ENCODE assay signal across 1 cellular context in the genomic region with DNA sequence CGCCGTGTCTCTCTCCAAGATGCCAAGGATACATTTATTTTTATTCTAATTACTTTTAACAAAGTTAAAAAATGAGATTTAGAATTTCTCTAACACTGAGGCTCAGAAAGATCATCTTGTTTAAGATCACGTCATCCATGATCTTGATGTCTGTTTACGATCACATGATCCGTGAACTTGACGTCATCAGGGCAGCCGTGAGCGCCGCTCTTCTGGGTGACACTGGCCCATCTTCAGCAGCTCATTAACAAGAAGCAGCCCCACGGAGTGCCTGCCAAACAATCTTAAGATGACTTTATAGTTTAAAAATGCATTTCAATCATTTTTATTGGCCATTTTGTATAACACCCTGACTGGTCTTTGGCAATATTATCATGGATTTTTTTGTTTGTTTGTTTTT.
TF ChIP-seq lines count a peak whose summit lies in the region.

No MANE protein-coding gene starts in this region.

TF ChIP-seq in K562, 482 proteins besides CTCF, POLR2A, EP300 and RAD21 (continued from another document and continues in another):
- TF ChIP-seq, protein P1, sequence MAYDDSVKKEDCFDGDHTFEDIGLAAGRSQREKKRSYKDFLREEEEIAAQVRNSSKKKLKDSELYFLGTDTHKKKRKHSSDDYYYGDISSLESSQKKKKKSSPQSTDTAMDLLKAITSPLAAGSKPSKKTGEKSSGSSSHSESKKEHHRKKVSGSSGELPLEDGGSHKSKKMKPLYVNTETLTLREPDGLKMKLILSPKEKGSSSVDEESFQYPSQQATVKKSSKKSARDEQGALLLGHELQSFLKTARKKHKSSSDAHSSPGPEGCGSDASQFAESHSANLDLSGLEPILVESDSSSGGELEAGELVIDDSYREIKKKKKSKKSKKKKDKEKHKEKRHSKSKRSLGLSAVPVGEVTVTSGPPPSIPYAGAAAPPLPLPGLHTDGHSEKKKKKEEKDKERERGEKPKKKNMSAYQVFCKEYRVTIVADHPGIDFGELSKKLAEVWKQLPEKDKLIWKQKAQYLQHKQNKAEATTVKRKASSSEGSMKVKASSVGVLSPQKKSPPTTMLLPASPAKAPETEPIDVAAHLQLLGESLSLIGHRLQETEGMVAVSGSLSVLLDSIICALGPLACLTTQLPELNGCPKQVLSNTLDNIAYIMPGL (CRISPR knock-in tag; IDR thresholded peaks at IDR 0.05) = no peak
- TF ChIP-seq ATF1 (CRISPR knock-in tag; IDR thresholded peaks at IDR 0.05) (no peak), ATF1 (tag; IDR thresholded peaks at IDR 0.05) (peak; percentile 91), NONO (IDR thresholded peaks at IDR 0.05; ENCODE audit: low read depth in 2 of 2, low read length in 1 of 2) (no peak), PREB (CRISPR knock-in tag; IDR thresholded peaks at IDR 0.05) (no peak), KAT8 (IDR thresholded peaks at IDR 0.05; ENCODE audit: low read depth) (no peak), RAD51 (IDR thresholded peaks at IDR 0.05; ENCODE audit: borderline replicate concordance, low read depth) (peak; percentile 68; the same call in 1 of the 2 replicates), MIER1 (IDR thresholded peaks at IDR 0.05; ENCODE audit: low read depth) (no peak), ZNF766 (CRISPR knock-in tag; conservative IDR thresholded peaks at IDR 0.05) (no peak), BACH1 (tag; IDR thresholded peaks at IDR 0.05) (no peak), ZBTB7A (IDR thresholded peaks at IDR 0.05; ENCODE audit: borderline replicate concordance, control insufficient read depth, low read depth, low read length) (no peak), CREB1 (IDR thresholded peaks at IDR 0.05) (peak; percentile 80), CREB1 (CRISPR knock-in tag; IDR thresholded peaks at IDR 0.05) (peak; percentile 74), NR2C1 (IDR thresholded peaks at IDR 0.05) (no peak), NR2C1 (tag; IDR thresholded peaks at IDR 0.05) (0 out of 2 replicates have a peak, but pooled peaks have one; percentile 30), GATAD2B (IDR thresholded peaks at IDR 0.05; ENCODE audit: borderline replicate concordance) (no peak), FOXJ2 (tag; IDR thresholded peaks at IDR 0.05) (no peak), MYNN (IDR thresholded peaks at IDR 0.05) (no peak), MYNN (CRISPR knock-in tag; IDR thresholded peaks at IDR 0.05) (no peak), HEY1 (CRISPR knock-in tag; IDR thresholded peaks at IDR 0.05; ENCODE audit: borderline replicate concordance) (no peak), MEF2A (IDR thresholded peaks at IDR 0.05; ENCODE audit: control insufficient read depth, low read depth, low read length) (no peak), SMAD3 (CRISPR knock-in tag; conservative IDR thresholded peaks at IDR 0.05) (no peak), MTA3 (IDR thresholded peaks at IDR 0.05; ENCODE audit: borderline replicate concordance) (no peak), TSHZ1 (CRISPR knock-in tag; IDR thresholded peaks at IDR 0.05) (no peak), SLC30A9 (CRISPR knock-in tag; IDR thresholded peaks at IDR 0.05) (no peak), SP1 (CRISPR knock-in tag; IDR thresholded peaks at IDR 0.05) (no peak), ZBTB5 (IDR thresholded peaks at IDR 0.05) (no peak), PHF8 (IDR thresholded peaks at IDR 0.05; ENCODE audit: borderline replicate concordance, low read length) (no peak), BCL6 (CRISPR knock-in tag; IDR thresholded peaks at IDR 0.05) (no peak), ZNF24 (IDR thresholded peaks at IDR 0.05) (no peak), MCM7 (IDR thresholded peaks at IDR 0.05) (no peak), ZNF551 (CRISPR knock-in tag; IDR thresholded peaks at IDR 0.05) (no peak)
- TF ChIP-seq, protein P2, sequence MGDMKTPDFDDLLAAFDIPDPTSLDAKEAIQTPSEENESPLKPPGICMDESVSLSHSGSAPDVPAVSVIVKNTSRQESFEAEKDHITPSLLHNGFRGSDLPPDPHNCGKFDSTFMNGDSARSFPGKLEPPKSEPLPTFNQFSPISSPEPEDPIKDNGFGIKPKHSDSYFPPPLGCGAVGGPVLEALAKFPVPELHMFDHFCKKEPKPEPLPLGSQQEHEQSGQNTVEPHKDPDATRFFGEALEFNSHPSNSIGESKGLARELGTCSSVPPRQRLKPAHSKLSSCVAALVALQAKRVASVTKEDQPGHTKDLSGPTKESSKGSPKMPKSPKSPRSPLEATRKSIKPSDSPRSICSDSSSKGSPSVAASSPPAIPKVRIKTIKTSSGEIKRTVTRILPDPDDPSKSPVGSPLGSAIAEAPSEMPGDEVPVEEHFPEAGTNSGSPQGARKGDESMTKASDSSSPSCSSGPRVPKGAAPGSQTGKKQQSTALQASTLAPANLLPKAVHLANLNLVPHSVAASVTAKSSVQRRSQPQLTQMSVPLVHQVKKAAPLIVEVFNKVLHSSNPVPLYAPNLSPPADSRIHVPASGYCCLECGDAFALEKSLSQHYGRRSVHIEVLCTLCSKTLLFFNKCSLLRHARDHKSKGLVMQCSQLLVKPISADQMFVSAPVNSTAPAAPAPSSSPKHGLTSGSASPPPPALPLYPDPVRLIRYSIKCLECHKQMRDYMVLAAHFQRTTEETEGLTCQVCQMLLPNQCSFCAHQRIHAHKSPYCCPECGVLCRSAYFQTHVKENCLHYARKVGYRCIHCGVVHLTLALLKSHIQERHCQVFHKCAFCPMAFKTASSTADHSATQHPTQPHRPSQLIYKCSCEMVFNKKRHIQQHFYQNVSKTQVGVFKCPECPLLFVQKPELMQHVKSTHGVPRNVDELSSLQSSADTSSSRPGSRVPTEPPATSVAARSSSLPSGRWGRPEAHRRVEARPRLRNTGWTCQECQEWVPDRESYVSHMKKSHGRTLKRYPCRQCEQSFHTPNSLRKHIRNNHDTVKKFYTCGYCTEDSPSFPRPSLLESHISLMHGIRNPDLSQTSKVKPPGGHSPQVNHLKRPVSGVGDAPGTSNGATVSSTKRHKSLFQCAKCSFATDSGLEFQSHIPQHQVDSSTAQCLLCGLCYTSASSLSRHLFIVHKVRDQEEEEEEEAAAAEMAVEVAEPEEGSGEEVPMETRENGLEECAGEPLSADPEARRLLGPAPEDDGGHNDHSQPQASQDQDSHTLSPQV (IDR thresholded peaks at IDR 0.05) = no peak
- TF ChIP-seq, protein P3, sequence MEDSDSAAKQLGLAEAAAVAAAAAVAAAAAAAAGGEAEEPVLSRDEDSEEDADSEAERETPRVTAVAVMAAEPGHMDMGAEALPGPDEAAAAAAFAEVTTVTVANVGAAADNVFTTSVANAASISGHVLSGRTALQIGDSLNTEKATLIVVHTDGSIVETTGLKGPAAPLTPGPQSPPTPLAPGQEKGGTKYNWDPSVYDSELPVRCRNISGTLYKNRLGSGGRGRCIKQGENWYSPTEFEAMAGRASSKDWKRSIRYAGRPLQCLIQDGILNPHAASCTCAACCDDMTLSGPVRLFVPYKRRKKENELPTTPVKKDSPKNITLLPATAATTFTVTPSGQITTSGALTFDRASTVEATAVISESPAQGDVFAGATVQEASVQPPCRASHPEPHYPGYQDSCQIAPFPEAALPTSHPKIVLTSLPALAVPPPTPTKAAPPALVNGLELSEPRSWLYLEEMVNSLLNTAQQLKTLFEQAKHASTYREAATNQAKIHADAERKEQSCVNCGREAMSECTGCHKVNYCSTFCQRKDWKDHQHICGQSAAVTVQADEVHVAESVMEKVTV (CRISPR knock-in tag; IDR thresholded peaks at IDR 0.05) = no peak
- TF ChIP-seq, protein P4, sequence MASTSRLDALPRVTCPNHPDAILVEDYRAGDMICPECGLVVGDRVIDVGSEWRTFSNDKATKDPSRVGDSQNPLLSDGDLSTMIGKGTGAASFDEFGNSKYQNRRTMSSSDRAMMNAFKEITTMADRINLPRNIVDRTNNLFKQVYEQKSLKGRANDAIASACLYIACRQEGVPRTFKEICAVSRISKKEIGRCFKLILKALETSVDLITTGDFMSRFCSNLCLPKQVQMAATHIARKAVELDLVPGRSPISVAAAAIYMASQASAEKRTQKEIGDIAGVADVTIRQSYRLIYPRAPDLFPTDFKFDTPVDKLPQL (IDR thresholded peaks at IDR 0.05; ENCODE audit: extremely low read depth, insufficient read length) = no peak
- TF ChIP-seq, protein P5, sequence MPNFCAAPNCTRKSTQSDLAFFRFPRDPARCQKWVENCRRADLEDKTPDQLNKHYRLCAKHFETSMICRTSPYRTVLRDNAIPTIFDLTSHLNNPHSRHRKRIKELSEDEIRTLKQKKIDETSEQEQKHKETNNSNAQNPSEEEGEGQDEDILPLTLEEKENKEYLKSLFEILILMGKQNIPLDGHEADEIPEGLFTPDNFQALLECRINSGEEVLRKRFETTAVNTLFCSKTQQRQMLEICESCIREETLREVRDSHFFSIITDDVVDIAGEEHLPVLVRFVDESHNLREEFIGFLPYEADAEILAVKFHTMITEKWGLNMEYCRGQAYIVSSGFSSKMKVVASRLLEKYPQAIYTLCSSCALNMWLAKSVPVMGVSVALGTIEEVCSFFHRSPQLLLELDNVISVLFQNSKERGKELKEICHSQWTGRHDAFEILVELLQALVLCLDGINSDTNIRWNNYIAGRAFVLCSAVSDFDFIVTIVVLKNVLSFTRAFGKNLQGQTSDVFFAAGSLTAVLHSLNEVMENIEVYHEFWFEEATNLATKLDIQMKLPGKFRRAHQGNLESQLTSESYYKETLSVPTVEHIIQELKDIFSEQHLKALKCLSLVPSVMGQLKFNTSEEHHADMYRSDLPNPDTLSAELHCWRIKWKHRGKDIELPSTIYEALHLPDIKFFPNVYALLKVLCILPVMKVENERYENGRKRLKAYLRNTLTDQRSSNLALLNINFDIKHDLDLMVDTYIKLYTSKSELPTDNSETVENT (CRISPR knock-in tag; IDR thresholded peaks at IDR 0.05) = no peak
- TF ChIP-seq, protein P6, sequence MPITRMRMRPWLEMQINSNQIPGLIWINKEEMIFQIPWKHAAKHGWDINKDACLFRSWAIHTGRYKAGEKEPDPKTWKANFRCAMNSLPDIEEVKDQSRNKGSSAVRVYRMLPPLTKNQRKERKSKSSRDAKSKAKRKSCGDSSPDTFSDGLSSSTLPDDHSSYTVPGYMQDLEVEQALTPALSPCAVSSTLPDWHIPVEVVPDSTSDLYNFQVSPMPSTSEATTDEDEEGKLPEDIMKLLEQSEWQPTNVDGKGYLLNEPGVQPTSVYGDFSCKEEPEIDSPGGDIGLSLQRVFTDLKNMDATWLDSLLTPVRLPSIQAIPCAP (CRISPR knock-in tag; IDR thresholded peaks at IDR 0.05; ENCODE audit: borderline replicate concordance) = no peak
- TF ChIP-seq, protein P7, sequence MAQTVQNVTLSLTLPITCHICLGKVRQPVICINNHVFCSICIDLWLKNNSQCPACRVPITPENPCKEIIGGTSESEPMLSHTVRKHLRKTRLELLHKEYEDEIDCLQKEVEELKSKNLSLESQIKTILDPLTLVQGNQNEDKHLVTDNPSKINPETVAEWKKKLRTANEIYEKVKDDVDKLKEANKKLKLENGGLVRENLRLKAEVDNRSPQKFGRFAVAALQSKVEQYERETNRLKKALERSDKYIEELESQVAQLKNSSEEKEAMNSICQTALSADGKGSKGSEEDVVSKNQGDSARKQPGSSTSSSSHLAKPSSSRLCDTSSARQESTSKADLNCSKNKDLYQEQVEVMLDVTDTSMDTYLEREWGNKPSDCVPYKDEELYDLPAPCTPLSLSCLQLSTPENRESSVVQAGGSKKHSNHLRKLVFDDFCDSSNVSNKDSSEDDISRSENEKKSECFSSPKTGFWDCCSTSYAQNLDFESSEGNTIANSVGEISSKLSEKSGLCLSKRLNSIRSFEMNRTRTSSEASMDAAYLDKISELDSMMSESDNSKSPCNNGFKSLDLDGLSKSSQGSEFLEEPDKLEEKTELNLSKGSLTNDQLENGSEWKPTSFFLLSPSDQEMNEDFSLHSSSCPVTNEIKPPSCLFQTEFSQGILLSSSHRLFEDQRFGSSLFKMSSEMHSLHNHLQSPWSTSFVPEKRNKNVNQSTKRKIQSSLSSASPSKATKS (CRISPR knock-in tag; IDR thresholded peaks at IDR 0.05) = no peak
